ENCODE assay signal across 24 cellular contexts in the genomic region with DNA sequence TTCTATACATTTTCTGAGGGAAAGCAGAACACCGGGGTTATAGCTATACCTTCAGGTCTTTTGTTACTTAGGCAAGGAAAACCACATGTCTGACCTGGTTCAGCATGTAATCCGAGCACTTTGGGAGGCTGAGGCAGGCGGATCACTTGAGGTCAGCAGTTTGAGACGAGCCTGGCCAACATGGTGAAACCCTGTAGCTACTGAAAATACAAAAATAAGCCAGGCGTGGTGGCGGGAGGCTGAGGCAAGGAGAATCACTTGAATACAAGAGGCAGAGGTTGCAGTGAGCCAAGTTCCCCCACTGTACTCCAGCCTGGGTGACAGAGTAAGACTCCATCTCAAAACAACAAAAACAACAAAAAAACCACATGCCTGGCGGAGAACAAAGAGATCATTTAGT.
"Had no signal": no experiment of that assay in that cellular context is flagged by ENCODE, and none has a peak within 500 bp of the region (broad histone marks: within the 10 kb centered on the region; RNA-seq: fewer than 3 reads in every experiment).

No MANE protein-coding gene starts in this region.

- H3K4me2 ChIP-seq: hepatocyte, smooth muscle cell had no signal

- ATAC-seq: activated CD8-positive, alpha-beta T cell treated with anti-CD3 and anti-CD28 coated beads, Interleukin-2, amount 10 ng/mL, durations not matched to agents 7 days and 5 days; esophagus mucosa; left cardiac atrium; natural killer cell treated with Interleukin-12 subunit alpha and Interleukin-12 subunit beta and Interleukin-15 and Interleukin-18, amount 100 ng/mL, for 72 hours; stimulated activated memory B cell treated with anti-CD40 and anti-IgM and Interleukin-4, amounts not matched to agents 10 μg/mL and 1 μg/mL and 100 μg/mL, for 72 hours; upper lobe of right lung had no signal

- H3K4me3 Mint-ChIP-seq: activated CD8-positive, alpha-beta T cell treated with anti-CD3 and anti-CD28 coated beads, Interleukin-2, amount 10 ng/mL, durations not matched to agents 7 days and 5 days; activated naive CD4-positive, alpha-beta T cell treated with anti-CD3 and anti-CD28 coated beads, Interleukin-2, amount 50 U/mL, for 24 hours; natural killer cell treated with Interleukin-12 subunit alpha and Interleukin-12 subunit beta and Interleukin-15 and Interleukin-18, amount 100 ng/mL, for 72 hours; stimulated activated memory B cell treated with anti-CD40 and anti-IgM and Interleukin-4, amounts not matched to agents 10 μg/mL and 1 μg/mL and 100 μg/mL, for 72 hours had no signal

- H3K27me3 Mint-ChIP-seq: activated naive CD4-positive, alpha-beta T cell treated with anti-CD3 and anti-CD28 coated beads, Interleukin-2, amount 50 U/mL, for 24 hours; natural killer cell treated with Interleukin-12 subunit alpha and Interleukin-12 subunit beta and Interleukin-15 and Interleukin-18, amount 100 ng/mL, for 72 hours; stimulated activated memory B cell treated with anti-CD40 and anti-IgM and Interleukin-4, amounts not matched to agents 10 μg/mL and 1 μg/mL and 100 μg/mL, for 72 hours had no signal

- H3K27ac Mint-ChIP-seq: activated CD8-positive, alpha-beta T cell treated with anti-CD3 and anti-CD28 coated beads, Interleukin-2, amount 10 ng/mL, durations not matched to agents 7 days and 5 days; activated naive CD4-positive, alpha-beta T cell treated with anti-CD3 and anti-CD28 coated beads, Interleukin-2, amount 50 U/mL, for 24 hours; natural killer cell treated with Interleukin-12 subunit alpha and Interleukin-12 subunit beta and Interleukin-15 and Interleukin-18, amount 100 ng/mL, for 72 hours; stimulated activated memory B cell treated with anti-CD40 and anti-IgM and Interleukin-4, amounts not matched to agents 10 μg/mL and 1 μg/mL and 100 μg/mL, for 72 hours had no signal

- H3K9me3 ChIP-seq: ascending aorta, sigmoid colon, stomach, testis, upper lobe of right lung had no signal

- H3K27me3 ChIP-seq: ascending aorta, brain microvascular endothelial cell, hepatocyte, sigmoid colon, stomach, testis, upper lobe of right lung had no signal

- H3K4me3 ChIP-seq: ascending aorta, hepatocyte, sigmoid colon, smooth muscle cell, stomach, testis, upper lobe of right lung had no signal

- H3K4me1 Mint-ChIP-seq: activated naive CD4-positive, alpha-beta T cell treated with anti-CD3 and anti-CD28 coated beads, Interleukin-2, amount 50 U/mL, for 24 hours; stimulated activated memory B cell treated with anti-CD40 and anti-IgM and Interleukin-4, amounts not matched to agents 10 μg/mL and 1 μg/mL and 100 μg/mL, for 72 hours had no signal

- DNase-seq: activated CD4-positive, alpha-beta T cell treated with anti-CD3 and anti-CD28 coated beads for 1 hour; activated CD4-positive, alpha-beta T cell treated with anti-CD3 and anti-CD28 coated beads, Interleukin-2, amount 50 U/mL, for 1 hour; activated CD8-positive, alpha-beta T cell treated with anti-CD3 and anti-CD28 coated beads, Interleukin-2, amount 10 ng/mL, durations not matched to agents 7 days and 5 days; activated gamma-delta T cell treated with Interleukin-2 at 50 U/mL for 16 hours; brain microvascular endothelial cell; central memory CD4-positive, alpha-beta T cell; effector memory CD4-positive, alpha-beta T cell; foreskin melanocyte; glutamatergic neuron; left cardiac atrium; sigmoid colon; stimulated activated CD4-positive, alpha-beta T cell treated with anti-CD3 and anti-CD28 coated beads, Interleukin-15, amount 100 ng/mL, for 24 hours; stomach; T-helper 1 cell; testis; upper lobe of right lung; WERI-Rb-1 had no signal

- H3K27ac ChIP-seq: ascending aorta, brain microvascular endothelial cell, hepatocyte, sigmoid colon, stomach, testis, upper lobe of right lung, WERI-Rb-1 had no signal

- H2AFZ ChIP-seq: hepatocyte had no signal

- H3K9me3 Mint-ChIP-seq: activated naive CD4-positive, alpha-beta T cell treated with anti-CD3 and anti-CD28 coated beads, Interleukin-2, amount 50 U/mL, for 24 hours; stimulated activated memory B cell treated with anti-CD40 and anti-IgM and Interleukin-4, amounts not matched to agents 10 μg/mL and 1 μg/mL and 100 μg/mL, for 72 hours had no signal

- H3K36me3 ChIP-seq: ascending aorta, brain microvascular endothelial cell, sigmoid colon, stomach, WERI-Rb-1 had no signal

- H3K36me3 Mint-ChIP-seq: activated naive CD4-positive, alpha-beta T cell treated with anti-CD3 and anti-CD28 coated beads, Interleukin-2, amount 50 U/mL, for 24 hours; natural killer cell treated with Interleukin-12 subunit alpha and Interleukin-12 subunit beta and Interleukin-15 and Interleukin-18, amount 100 ng/mL, for 72 hours; stimulated activated memory B cell treated with anti-CD40 and anti-IgM and Interleukin-4, amounts not matched to agents 10 μg/mL and 1 μg/mL and 100 μg/mL, for 72 hours had no signal

- H3K4me1 ChIP-seq: ascending aorta, sigmoid colon, stomach, testis, upper lobe of right lung had no signal

- H3K79me2 ChIP-seq: hepatocyte had no signal
